In the genomic region with DNA sequence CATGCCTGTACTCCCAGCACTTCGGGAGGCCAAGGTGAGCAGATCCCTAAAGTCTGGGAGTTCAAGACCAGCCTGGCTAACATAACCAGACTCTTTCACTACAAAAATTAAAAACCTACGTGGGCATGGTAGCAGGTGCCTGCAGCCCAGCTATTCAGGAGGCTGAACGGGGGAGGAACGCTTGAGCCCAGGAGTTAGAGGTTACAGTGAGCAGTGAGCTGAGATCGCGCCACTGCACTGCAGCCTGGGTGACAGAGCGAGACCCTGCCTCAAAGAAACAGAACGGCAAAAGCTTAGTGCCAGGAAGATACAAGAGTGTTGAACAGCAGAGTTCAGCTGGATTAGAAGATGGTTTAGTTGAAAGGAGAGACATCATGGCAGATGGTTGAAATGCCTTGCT, we compare ENCODE assay signal across 17 cellular contexts. TPM values are rescaled to one million over a fixed set of nuclear protein-coding genes. Genes with fewer than 3 reads are reported as not detected.
A peak's percentile ranks its signal among the peaks of the same experiment; 100 is the strongest.
DNase-seq lines count a peak whose midpoint lies in the region; ATAC-seq and TF ChIP-seq lines count a peak whose summit lies in the region.
"Had no signal": no experiment of that assay in that cellular context is flagged by ENCODE, and none has a peak within 500 bp of the region (broad histone marks: within the 10 kb centered on the region; RNA-seq: fewer than 3 reads in every experiment).

No MANE protein-coding gene starts in this region.

- peaks cover 39% of the 10 kb centered on the region for H3K9me3 Mint-ChIP-seq in neural progenitor cell

- ATAC-seq in HG03432 (IDR thresholded peaks at IDR 0.05; ENCODE audit: unreplicated experiment): no peak
- ATAC-seq: Panc1 had no signal

- H3K27me3 Mint-ChIP-seq in neural progenitor cell (ENCODE audit: insufficient read depth, low read depth): no peaks in the 10 kb centered on the region

- no peak overlapping the region for H2AFZ ChIP-seq in neural progenitor cell (replicated peaks)

- H3K4me1 Mint-ChIP-seq in neural progenitor cell: peaks cover 24% of the 10 kb centered on the region

- H3K9me3 ChIP-seq in BLaER1 treated with 17β-estradiol and CSF1 and Interleukin-3, amounts not matched to agents 10 nM and 100 nM (replicated peaks in 1 of 11): peaks cover 33 to 45% (median 35%) of the 10 kb centered on the region in 11 experiments
- H3K9me3 ChIP-seq in HUES64 (ENCODE audit: insufficient read depth, low read depth, low read length) (peaks cover 13% of the 10 kb centered on the region; the same call in 1 of the 2 replicates), iPS-20b (ENCODE audit: insufficient read depth, low read depth, low read length) (no peaks in the 10 kb centered on the region), neural progenitor cell (ENCODE audit: low read depth) (peaks cover 4% of the 10 kb centered on the region)

- no peak overlapping the region for H3K4me3 Mint-ChIP-seq in neural progenitor cell

- peak overlapping the region; percentile 17 to 86 (median 65); a peak in 21 of 22 replicates for H3K4me2 ChIP-seq in BLaER1 treated with 17β-estradiol and CSF1 and Interleukin-3, amounts not matched to agents 10 nM and 100 nM
- H3K4me2 ChIP-seq in neural progenitor cell: peak overlapping the region; percentile 13

- H3K9ac ChIP-seq in BLaER1 treated with 17β-estradiol and CSF1 and Interleukin-3, amounts not matched to agents 10 nM and 100 nM: no peak overlapping the region
- no peak overlapping the region for H3K9ac ChIP-seq in HUES64 (ENCODE audit: low read depth, low read length)
- H3K9ac ChIP-seq in iPS-20b (ENCODE audit: low read depth, low read length): peak overlapping the region; percentile 71; the same call in 1 of the 2 replicates
- no peak overlapping the region for H3K9ac ChIP-seq in neural progenitor cell

- H3K36me3 Mint-ChIP-seq in neural progenitor cell: peaks cover 35% of the 10 kb centered on the region

- 85% methylated on average over 8 of the region's 8 CpGs for WGBS in HUES64

- TF ChIP-seq CTCF in neural progenitor cell (IDR thresholded peaks at IDR 0.05): no peak

- H4K20me1 ChIP-seq in BLaER1 treated with 17β-estradiol and CSF1 and Interleukin-3, amounts not matched to agents 10 nM and 100 nM: peaks cover 0 to 29% (median 0%) of the 10 kb centered on the region in 11 experiments; a peak in 2 of 22 replicates
- peaks cover 31% of the 10 kb centered on the region for H4K20me1 ChIP-seq in neural progenitor cell (ENCODE audit: low read depth)

- H3K4me3 ChIP-seq in BLaER1 treated with 17β-estradiol and CSF1 and Interleukin-3, amounts not matched to agents 10 nM and 100 nM: no peak overlapping the region
- H3K4me3 ChIP-seq in HUES64 (ENCODE audit: low read length) (peak overlapping the region; percentile 40; the same call in 1 of the 2 replicates), iPS-20b (ENCODE audit: low read length) (peak overlapping the region; percentile 65; the same call in 1 of the 2 replicates), neural progenitor cell (no peak overlapping the region)
- H3K4me3 ChIP-seq: HAP-1 had no signal

- peaks cover 5 to 47% (median 20%) of the 10 kb centered on the region in 11 experiments; a peak in 16 of 22 replicates for H3K36me3 ChIP-seq in BLaER1 treated with 17β-estradiol and CSF1 and Interleukin-3, amounts not matched to agents 10 nM and 100 nM
- H3K36me3 ChIP-seq in HUES64 (ENCODE audit: insufficient read depth, low read length) (0 out of 2 replicates have a peak, but pooled peaks cover 4% of the 10 kb centered on the region), iPS-20b (ENCODE audit: insufficient read depth, low read depth, low read length) (peaks cover 8% of the 10 kb centered on the region; the same call in 1 of the 2 replicates), neural progenitor cell (no peaks in the 10 kb centered on the region)
- H3K36me3 ChIP-seq: HAP-1 had no signal

- peaks cover 91% of the 10 kb centered on the region for H3K79me2 ChIP-seq in neural progenitor cell (ENCODE audit: low read depth)

- no peak for DNase-seq in neural progenitor cell (ENCODE audit: low spot score)
- DNase-seq in NCI-H1694 (lab: John Stamatoyannopoulos, UW): no peak
- no peak for DNase-seq in GM03348 (ENCODE audit: low spot score)
- no peak for DNase-seq in stimulated activated CD4-positive, alpha-beta T cell treated with anti-CD3 and anti-CD28 coated beads, Interleukin-2, amount 100 ng/mL, for 24 hours
- DNase-seq: NCI-H1092, NCI-H2227 treated with DMSO at 0.1 percent for 48 hours, NCI-H524 had no signal

- H3K27ac Mint-ChIP-seq in neural progenitor cell: no peak overlapping the region

- peaks cover 14 to 29% (median 23%) of the 10 kb centered on the region in 10 experiments for H3K4me1 ChIP-seq in BLaER1 treated with 17β-estradiol and CSF1 and Interleukin-3, amounts not matched to agents 10 nM and 100 nM
- H3K4me1 ChIP-seq in HUES64 (ENCODE audit: insufficient read depth, low read length) (peaks cover 37% of the 10 kb centered on the region), iPS-20b (ENCODE audit: insufficient read depth, low read length) (peaks cover 38% of the 10 kb centered on the region), neural progenitor cell (peaks cover 35% of the 10 kb centered on the region)
- H3K4me1 ChIP-seq: HAP-1 had no signal

- H3F3A ChIP-seq in neural progenitor cell (ENCODE audit: low read depth): peaks cover 34% of the 10 kb centered on the region

- no peak overlapping the region for H3K27ac ChIP-seq in BLaER1 treated with 17β-estradiol and CSF1 and Interleukin-3, amounts not matched to agents 10 nM and 100 nM
- peak overlapping the region; percentile 85 for H3K27ac ChIP-seq in HUES64 (ENCODE audit: low read depth, low read length)
- peak overlapping the region; percentile 75 for H3K27ac ChIP-seq in iPS-20b (ENCODE audit: low read length)
- H3K27ac ChIP-seq in neural progenitor cell: no peak overlapping the region
- H3K27ac ChIP-seq: C4-2B had no signal

- no peaks in the 10 kb centered on the region for H3K27me3 ChIP-seq in BLaER1 treated with 17β-estradiol and CSF1 and Interleukin-3, amounts not matched to agents 10 nM and 100 nM
- H3K27me3 ChIP-seq in HUES64 (ENCODE audit: insufficient read depth, low read length) (no peaks in the 10 kb centered on the region), iPS-20b (ENCODE audit: insufficient read depth, low read length) (no peaks in the 10 kb centered on the region), neural progenitor cell (no peaks in the 10 kb centered on the region)

RNA-seq across cellular contexts. Expression of gene RNF113B, which starts 24.1 kb away (rescaled TPM):
- not detected for polyA plus RNA-seq in HUES64 (2013, experiment 1 of 2)
- not detected for polyA plus RNA-seq in HUES64 (2013, experiment 2 of 2)
- total RNA-seq in neural progenitor cell (ENCODE audit: low replicate concordance): not detected in 2 replicates
- total RNA-seq: Daoy, MCF 10A, SK-MEL-5 had no signal

RNA-seq across cellular contexts. Expression of gene FARP1, which starts 58.3 kb away (rescaled TPM):
- polyA plus RNA-seq in HUES64 (2013, experiment 1 of 2): 64.1 TPM
- 75.8 TPM for polyA plus RNA-seq in HUES64 (2013, experiment 2 of 2)
- total RNA-seq in neural progenitor cell (ENCODE audit: low replicate concordance): 52.9 and 78.0 TPM in 2 replicates

Comparison
In these comparisons a context has a peak if more than half of its experiments do, and no peak if none do; other contexts are left out.
1. H3K27ac ChIP-seq: peak in HUES64 (single experiment) and iPS-20b (single experiment); none in BLaER1 treated with 17β-estradiol and CSF1 and Interleukin-3, amounts not matched to agents 10 nM and 100 nM (0 of 11) and neural progenitor cell (single experiment).
2. H3K4me3 ChIP-seq: peak in HUES64 (single experiment) and iPS-20b (single experiment); none in BLaER1 treated with 17β-estradiol and CSF1 and Interleukin-3, amounts not matched to agents 10 nM and 100 nM (0 of 10) and neural progenitor cell (single experiment).